8 cellular contexts compared by ENCODE assay signal in genomic region chr2:237965844-237966243, GRCh38. TPM values are rescaled to one million over a fixed set of nuclear protein-coding genes. Genes with fewer than 3 reads are reported as not detected.
DNase-seq lines count a peak whose midpoint lies in the region; ATAC-seq, FAIRE-seq and TF ChIP-seq lines count a peak whose summit lies in the region.
"Not testable (repeated sequence)": the region's sequence is repeated elsewhere in the genome, so short reads cannot be mapped to it uniquely, and the experiment has no call there.

No MANE protein-coding gene starts in this region.

- H4K8ac ChIP-seq in neuronal stem cell (ENCODE audit: low read depth, low read length), result not testable (repeated sequence)

- H2AK5ac ChIP-seq in neuronal stem cell (ENCODE audit: low read depth, low read length), result not testable (repeated sequence)

- H2BK5ac ChIP-seq in neuronal stem cell (ENCODE audit: low read length), result not testable (repeated sequence)

- not testable (repeated sequence) for H2BK12ac ChIP-seq in neuronal stem cell (ENCODE audit: low read length)

- POLR2A ChIA-PET in WTC11 (lab: Charles Lee), result not testable (repeated sequence)

- H3K4me3 Mint-ChIP-seq in WTC11 (peak overlapping the region; percentile 94), astrocyte (ENCODE audit: unreplicated experiment) (peak overlapping the region; percentile 85)

- H4K91ac ChIP-seq in neuronal stem cell (ENCODE audit: low read depth, low read length, poor library complexity), result not testable (repeated sequence)

- H3K79me1 ChIP-seq in neuronal stem cell (ENCODE audit: low read depth, low read length), result peaks cover 13% of the 10 kb centered on the region

- peaks cover 16% of the 10 kb centered on the region for H3K36me3 Mint-ChIP-seq in WTC11
- not testable (repeated sequence) for H3K36me3 Mint-ChIP-seq in astrocyte (ENCODE audit: low read depth, unreplicated experiment)

- WGBS in HUES64, result 95% methylated on average over 13 of the region's 13 CpGs
- 91% methylated on average over 13 of the region's 13 CpGs for WGBS in liver
- no CpG with 5 or more reads among the region's 13 CpGs for WGBS in neuronal stem cell (ENCODE audit: extremely low coverage in 2 of 2, insufficient read length in 2 of 2, insufficient replicate concordance in 1 of 2), 2 donors
- 72 to 84% (median 79%) methylated on average over 13 of the region's 13 CpGs for WGBS in stomach, 5 donors

- H3K23ac ChIP-seq in neuronal stem cell (ENCODE audit: low read depth, low read length, poor library complexity), result not testable (repeated sequence)

- H3K4me1 Mint-ChIP-seq in WTC11 (peaks cover 30% of the 10 kb centered on the region), astrocyte (ENCODE audit: low read depth, unreplicated experiment) (peaks cover 17% of the 10 kb centered on the region)

- H3K4me1 ChIP-seq in BE2C; HUES64 (ENCODE audit: insufficient read depth, low read length); neuronal stem cell (ENCODE audit: control insufficient read depth in 2 of 2, insufficient read depth in 1 of 2, low read depth in 1 of 2, low read length in 2 of 2): not testable (repeated sequence)
- H3K4me1 ChIP-seq in astrocyte (ENCODE audit: insufficient read depth, low read length) (peaks cover 16% of the 10 kb centered on the region), liver (ENCODE audit: control insufficient read depth in 4 of 4, insufficient read depth in 4 of 4, low read length in 3 of 4) (peaks cover 5 to 29% (median 18%) of the 10 kb centered on the region in 4 donors), stomach (peaks cover 25 to 41% (median 37%) of the 10 kb centered on the region in 4 donors)

- not testable (repeated sequence) for TF ChIP-seq CTCF in BE2C (IDR thresholded peaks at IDR 0.05; ENCODE audit: low read depth, low read length); WTC11 (IDR thresholded peaks at IDR 0.05); astrocyte (IDR thresholded peaks at IDR 0.05; ENCODE audit: insufficient read depth, low read depth, low read length); epithelial cell of proximal tubule (conservative IDR thresholded peaks at IDR 0.05; ENCODE audit: low read depth, low read length); liver (IDR thresholded peaks at IDR 0.05; ENCODE audit: low read depth, low read length, missing input control); stomach (IDR thresholded peaks at IDR 0.05)

- intact Hi-C loops in stomach (cut with DNase I; ENCODE audit: low total_unique reads), result not testable (repeated sequence)

- H3K4me3 ChIP-seq in BE2C (ENCODE audit: low read depth, low read length), result peak overlapping the region; percentile 75
- peak overlapping the region; percentile 91 for H3K4me3 ChIP-seq in HUES64 (ENCODE audit: low read length)
- peak overlapping the region; percentile 81 for H3K4me3 ChIP-seq in astrocyte (ENCODE audit: insufficient read depth, low read depth, low read length)
- peak overlapping the region; percentile 82 for H3K4me3 ChIP-seq in epithelial cell of proximal tubule (ENCODE audit: low read depth, low read length)
- H3K4me3 ChIP-seq in liver (ENCODE audit: low read depth in 1 of 3, low read length in 3 of 3), result peak overlapping the region; percentile 77 to 96 (median 84)
- peak overlapping the region in 1 of 2 donors; percentile 89 for H3K4me3 ChIP-seq in neuronal stem cell (ENCODE audit: low read length in 2 of 2)
- peak overlapping the region; percentile 72 to 94 (median 84) for H3K4me3 ChIP-seq in stomach

- H3K4ac ChIP-seq in neuronal stem cell (ENCODE audit: low read length), result not testable (repeated sequence)

- not testable (repeated sequence) for H2BK15ac ChIP-seq in neuronal stem cell (ENCODE audit: low read length)

- TF ChIP-seq POLR2A in stomach (IDR thresholded peaks at IDR 0.05), result not testable (repeated sequence)

- not testable (repeated sequence) for H3K36me3 ChIP-seq in BE2C; HUES64 (ENCODE audit: insufficient read depth, low read length); astrocyte (ENCODE audit: insufficient read depth, low read length); liver (ENCODE audit: control insufficient read depth in 4 of 4, insufficient read depth in 3 of 4, low read depth in 1 of 4, low read length in 3 of 4); neuronal stem cell (replicated peaks in 1 of 2; ENCODE audit: control insufficient read depth in 2 of 2, insufficient read depth in 2 of 2, low read length in 2 of 2); stomach

- not testable (repeated sequence) for H2BK120ac ChIP-seq in neuronal stem cell (ENCODE audit: low read depth, low read length)

- CTCF ChIA-PET in WTC11 (lab: Charles Lee), result interaction anchor here (1.0 kb wide), 1 partner anchor 108 kb away, joined by 3 read pairs; no protein-coding TSS in a partner anchor

- H3K9me3 Mint-ChIP-seq in WTC11, result peaks cover 14% of the 10 kb centered on the region
- peaks cover 13% of the 10 kb centered on the region for H3K9me3 Mint-ChIP-seq in astrocyte (ENCODE audit: unreplicated experiment)

- H3K9ac ChIP-seq in HUES64 (ENCODE audit: low read depth, low read length); astrocyte (ENCODE audit: low read length); neuronal stem cell (ENCODE audit: low read depth, low read length, poor library complexity): not testable (repeated sequence)
- peak overlapping the region in 1 of 2 donors; percentile 73 for H3K9ac ChIP-seq in liver (ENCODE audit: low read depth in 1 of 2, low read length in 2 of 2)

- peaks cover 37% of the 10 kb centered on the region for H3K79me2 ChIP-seq in astrocyte (ENCODE audit: insufficient read depth, low read length)

- H3K18ac ChIP-seq in neuronal stem cell (ENCODE audit: low read length), result not testable (repeated sequence)

- H3K27me3 Mint-ChIP-seq in WTC11 (ENCODE audit: low read depth); astrocyte (ENCODE audit: low read depth, unreplicated experiment): not testable (repeated sequence)

- ATAC-seq in WTC11, result not testable (repeated sequence)

- TF ChIP-seq RAD21 in liver (IDR thresholded peaks at IDR 0.05), result not testable (repeated sequence)

- H2AFZ ChIP-seq in astrocyte (ENCODE audit: low read depth, low read length), result peak overlapping the region; percentile 99
- peak overlapping the region; percentile 99 for H2AFZ ChIP-seq in neuronal stem cell (ENCODE audit: low read length)

- TF ChIP-seq EP300 in stomach (IDR thresholded peaks at IDR 0.05), result not testable (repeated sequence)

- H3K27ac ChIP-seq in HUES64 (ENCODE audit: low read depth, low read length); astrocyte (ENCODE audit: low read depth, low read length); liver (ENCODE audit: low read depth in 1 of 2, low read length in 2 of 2); neuronal stem cell (replicated peaks; ENCODE audit: low read length): not testable (repeated sequence)
- H3K27ac ChIP-seq in stomach, result peak overlapping the region in 3 of 5 donors; percentile 18 to 83 (median 67)

- H3K27me3 ChIP-seq in BE2C; HUES64 (ENCODE audit: insufficient read depth, low read length); astrocyte (ENCODE audit: insufficient read depth, low read length); liver (ENCODE audit: control insufficient read depth in 4 of 4, insufficient read depth in 4 of 4, low read length in 3 of 4); neuronal stem cell (ENCODE audit: control insufficient read depth in 3 of 3, insufficient read depth in 3 of 3, low read depth in 1 of 3, low read length in 3 of 3); stomach: not testable (repeated sequence)

- DNase-seq in BE2C; WTC11 (ENCODE audit: low spot score); astrocyte (ENCODE audit: low read depth); epithelial cell of proximal tubule (ENCODE audit: low read depth); neuronal stem cell (ENCODE audit: low spot score); stomach: not testable (repeated sequence)

- H3K27ac Mint-ChIP-seq in WTC11, result peak overlapping the region; percentile 96; the same call in 1 of the 2 replicates
- peak overlapping the region; percentile 23 for H3K27ac Mint-ChIP-seq in astrocyte (ENCODE audit: unreplicated experiment)

- H3K4me2 ChIP-seq in astrocyte (ENCODE audit: low read length), result peak overlapping the region; percentile 97
- H3K4me2 ChIP-seq in neuronal stem cell (ENCODE audit: insufficient read depth, low read length, poor library complexity, severe bottlenecking), result peak overlapping the region; percentile 69

- H3K9me3 ChIP-seq in BE2C, result not testable (repeated sequence)
- H3K9me3 ChIP-seq in HUES64 (ENCODE audit: insufficient read depth, low read depth, low read length), result peaks cover 13% of the 10 kb centered on the region; the same call in 1 of the 2 replicates
- peaks cover 21% of the 10 kb centered on the region for H3K9me3 ChIP-seq in astrocyte (ENCODE audit: insufficient read depth, low read depth, low read length)
- peaks cover 1 to 15% (median 10%) of the 10 kb centered on the region in 4 donors for H3K9me3 ChIP-seq in liver (ENCODE audit: control insufficient read depth in 4 of 4, low read length in 3 of 4)
- H3K9me3 ChIP-seq in neuronal stem cell (replicated peaks in 1 of 2; ENCODE audit: control insufficient read depth in 2 of 2, insufficient read depth in 1 of 2, low read depth in 1 of 2, low read length in 2 of 2), result peaks cover 11 to 16% of the 10 kb centered on the region in 2 donors
- peaks cover 0 to 22% (median 17%) of the 10 kb centered on the region in 4 donors for H3K9me3 ChIP-seq in stomach

- FAIRE-seq in astrocyte (lab: Jason Lieb, UNC), result not testable (repeated sequence)

- peaks cover 34% of the 10 kb centered on the region for H4K20me1 ChIP-seq in astrocyte (ENCODE audit: insufficient read depth, low read length)

- not testable (repeated sequence) for H3K14ac ChIP-seq in neuronal stem cell (ENCODE audit: low read length)

RNA-seq across cellular contexts. Expression of gene UBE2F, which starts 1.0 kb away (rescaled TPM):
- polyA plus RNA-seq in BE2C (2012; ENCODE audit: insufficient read depth, insufficient read length, low read depth), result 51.8 TPM
- polyA plus RNA-seq in HUES64 (2013, experiment 1 of 2), result 51.5 TPM
- polyA plus RNA-seq in HUES64 (2013, experiment 2 of 2), result 43.9 TPM
- 48.8 to 50.6 TPM (median 49.5 TPM) in 3 replicates for total RNA-seq in WTC11 (2021)
- 56.8 and 67.1 TPM in 2 replicates for total RNA-seq in astrocyte
- total RNA-seq in epithelial cell of proximal tubule, result 54.8 and 85.5 TPM in 2 replicates
- total RNA-seq in liver, result 10 to 100 TPM; 30.5 to 31.6 TPM
- 10 to 100 TPM; 32.6 to 55.3 TPM for polyA plus RNA-seq in liver
- 35.5 TPM for polyA plus RNA-seq in neuronal stem cell (2013, experiment 1 of 2)
- polyA plus RNA-seq in neuronal stem cell (2013, experiment 2 of 2), result 36.1 TPM
- 10 to 100 TPM in 3 of 5 donors, 1 to 10 TPM in 1, not detected in 1; 6.4 to 87.0 (median 28.8) TPM for total RNA-seq in stomach
- 10 to 100 TPM; 44.9 to 63.1 (median 60.2) TPM for polyA plus RNA-seq in stomach
